In genomic region chr2:241859017-241859435, GRCh38 we compare ENCODE assay signal across 1 cellular context.
TF ChIP-seq lines count a peak whose summit lies in the region.

No MANE protein-coding gene starts in this region.

TF ChIP-seq in K562, 482 proteins besides CTCF, POLR2A, EP300 and RAD21 (continued from another document):
- TF ChIP-seq ATF1 (CRISPR knock-in tag; IDR thresholded peaks at IDR 0.05) (no peak), ATF1 (tag; IDR thresholded peaks at IDR 0.05) (no peak), KDM1A (IDR thresholded peaks at IDR 0.05) (no peak), NBN (IDR thresholded peaks at IDR 0.05; ENCODE audit: low read depth) (no peak), RBM39 (optimal IDR thresholded peaks at IDR 0.05; ENCODE audit: low read depth, low read length) (no peak)
- TF ChIP-seq, protein P1, sequence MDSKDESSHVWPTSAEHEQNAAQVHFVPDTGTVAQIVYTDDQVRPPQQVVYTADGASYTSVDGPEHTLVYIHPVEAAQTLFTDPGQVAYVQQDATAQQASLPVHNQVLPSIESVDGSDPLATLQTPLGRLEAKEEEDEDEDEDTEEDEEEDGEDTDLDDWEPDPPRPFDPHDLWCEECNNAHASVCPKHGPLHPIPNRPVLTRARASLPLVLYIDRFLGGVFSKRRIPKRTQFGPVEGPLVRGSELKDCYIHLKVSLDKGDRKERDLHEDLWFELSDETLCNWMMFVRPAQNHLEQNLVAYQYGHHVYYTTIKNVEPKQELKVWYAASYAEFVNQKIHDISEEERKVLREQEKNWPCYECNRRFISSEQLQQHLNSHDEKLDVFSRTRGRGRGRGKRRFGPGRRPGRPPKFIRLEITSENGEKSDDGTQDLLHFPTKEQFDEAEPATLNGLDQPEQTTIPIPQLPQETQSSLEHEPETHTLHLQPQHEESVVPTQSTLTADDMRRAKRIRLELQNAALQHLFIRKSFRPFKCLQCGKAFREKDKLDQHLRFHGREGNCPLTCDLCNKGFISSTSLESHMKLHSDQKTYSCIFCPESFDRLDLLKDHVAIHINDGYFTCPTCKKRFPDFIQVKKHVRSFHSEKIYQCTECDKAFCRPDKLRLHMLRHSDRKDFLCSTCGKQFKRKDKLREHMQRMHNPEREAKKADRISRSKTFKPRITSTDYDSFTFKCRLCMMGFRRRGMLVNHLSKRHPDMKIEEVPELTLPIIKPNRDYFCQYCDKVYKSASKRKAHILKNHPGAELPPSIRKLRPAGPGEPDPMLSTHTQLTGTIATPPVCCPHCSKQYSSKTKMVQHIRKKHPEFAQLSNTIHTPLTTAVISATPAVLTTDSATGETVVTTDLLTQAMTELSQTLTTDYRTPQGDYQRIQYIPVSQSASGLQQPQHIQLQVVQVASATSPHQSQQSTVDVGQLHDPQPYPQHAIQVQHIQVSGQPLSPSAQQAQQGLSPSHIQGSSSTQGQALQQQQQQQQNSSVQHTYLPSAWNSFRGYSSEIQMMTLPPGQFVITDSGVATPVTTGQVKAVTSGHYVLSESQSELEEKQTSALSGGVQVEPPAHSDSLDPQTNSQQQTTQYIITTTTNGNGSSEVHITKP (IDR thresholded peaks at IDR 0.05; ENCODE audit: partially characterized antibody), result peak; percentile 92
